ENCODE assay signal across 8 cellular contexts in genomic region chr14:82710257-82710841, GRCh38.
DNase-seq lines count a peak whose midpoint lies in the region; ATAC-seq lines count a peak whose summit lies in the region.

No MANE protein-coding gene starts in this region.

- H3K27me3 Mint-ChIP-seq in activated T-helper 1 cell treated with anti-CD3 and anti-CD28 coated beads, Interleukin-12 subunit alpha, Interleukin-12 subunit beta, Interleukin-2, Interleukin-4 antibody, amounts not matched to agents 30 ng/mL and 10 ng/mL and 1 ng/mL, durations not matched to agents 14 hours and 24 hours and 36 hours (ENCODE audit: insufficient read depth), result no peaks in the 10 kb centered on the region

- intact Hi-C loops in activated T-helper 1 cell treated with anti-CD3 and anti-CD28 coated beads, Interleukin-12 subunit alpha, Interleukin-12 subunit beta, Interleukin-2, Interleukin-4 antibody, amounts not matched to agents 30 ng/mL and 10 ng/mL and 1 ng/mL, durations not matched to agents 14 hours and 24 hours and 36 hours (cut with micrococcal nuclease), result loop anchor here (10.0 kb wide), 1 partner anchor 754 kb away; no protein-coding TSS in a partner anchor

- no peaks in the 10 kb centered on the region for H3K4me1 Mint-ChIP-seq in activated T-helper 1 cell treated with anti-CD3 and anti-CD28 coated beads, Interleukin-12 subunit alpha, Interleukin-12 subunit beta, Interleukin-2, Interleukin-4 antibody, amounts not matched to agents 30 ng/mL and 10 ng/mL and 1 ng/mL, durations not matched to agents 14 hours and 24 hours and 36 hours (ENCODE audit: low read depth)

- no peak overlapping the region for H3K4me3 Mint-ChIP-seq in activated T-helper 1 cell treated with anti-CD3 and anti-CD28 coated beads, Interleukin-12 subunit alpha, Interleukin-12 subunit beta, Interleukin-2, Interleukin-4 antibody, amounts not matched to agents 30 ng/mL and 10 ng/mL and 1 ng/mL, durations not matched to agents 14 hours and 24 hours and 36 hours

- H3K9me3 Mint-ChIP-seq in activated T-helper 1 cell treated with anti-CD3 and anti-CD28 coated beads, Interleukin-12 subunit alpha, Interleukin-12 subunit beta, Interleukin-2, Interleukin-4 antibody, amounts not matched to agents 30 ng/mL and 10 ng/mL and 1 ng/mL, durations not matched to agents 14 hours and 24 hours and 36 hours, result peaks cover 4% of the 10 kb centered on the region

- ATAC-seq in GM21529 (IDR thresholded peaks at IDR 0.05; ENCODE audit: unreplicated experiment), result peak; percentile 70

- no peak overlapping the region for H3K27ac Mint-ChIP-seq in activated T-helper 1 cell treated with anti-CD3 and anti-CD28 coated beads, Interleukin-12 subunit alpha, Interleukin-12 subunit beta, Interleukin-2, Interleukin-4 antibody, amounts not matched to agents 30 ng/mL and 10 ng/mL and 1 ng/mL, durations not matched to agents 14 hours and 24 hours and 36 hours

- H3K36me3 Mint-ChIP-seq in activated T-helper 1 cell treated with anti-CD3 and anti-CD28 coated beads, Interleukin-12 subunit alpha, Interleukin-12 subunit beta, Interleukin-2, Interleukin-4 antibody, amounts not matched to agents 30 ng/mL and 10 ng/mL and 1 ng/mL, durations not matched to agents 14 hours and 24 hours and 36 hours (ENCODE audit: low read depth), result no peaks in the 10 kb centered on the region

- DNase-seq in NCI-H524 (lab: John Stamatoyannopoulos, UW), result peak; percentile 60 to 86
- DNase-seq in NCI-H524 treated with DMSO at 0.1 percent for 48 hours (lab: John Stamatoyannopoulos, UW), result no peak
- DNase-seq in NCI-H1694 (lab: John Stamatoyannopoulos, UW), result peak; percentile 64
- DNase-seq in activated T-helper 1 cell treated with anti-CD3 and anti-CD28 coated beads, Interleukin-12 subunit alpha, Interleukin-12 subunit beta, Interleukin-2, Interleukin-4 antibody, amounts not matched to agents 30 ng/mL and 10 ng/mL and 1 ng/mL, durations not matched to agents 14 hours and 24 hours and 36 hours (ENCODE audit: low spot score), result peak; percentile 5
- peak; percentile 2 for DNase-seq in hepatic stellate cell (ENCODE audit: low spot score)
- peak; percentile 3 to 27 (median 4) for DNase-seq in stimulated activated CD4-positive, alpha-beta T cell treated with anti-CD3 and anti-CD28 coated beads, Interleukin-12 subunit alpha, Interleukin-12 subunit beta, amount 100 ng/mL, for 48 hours (ENCODE audit: low read depth in 2 of 3, low spot score in 1 of 3)
- no peak for DNase-seq in activated naive CD4-positive, alpha-beta T cell (lab: John Stamatoyannopoulos, UW)

Comparison
In these comparisons a context has a peak if more than half of its experiments do, and no peak if none do; other contexts are left out.
1. DNase-seq: peak in NCI-H524 (2 of 2), NCI-H1694 (single experiment), activated T-helper 1 cell treated with anti-CD3 and anti-CD28 coated beads, Interleukin-12 subunit alpha, Interleukin-12 subunit beta, Interleukin-2, Interleukin-4 antibody, amounts not matched to agents 30 ng/mL and 10 ng/mL and 1 ng/mL, durations not matched to agents 14 hours and 24 hours and 36 hours (single experiment), hepatic stellate cell (single experiment) and stimulated activated CD4-positive, alpha-beta T cell treated with anti-CD3 and anti-CD28 coated beads, Interleukin-12 subunit alpha, Interleukin-12 subunit beta, amount 100 ng/mL, for 48 hours (3 of 3); none in NCI-H524 treated with DMSO at 0.1 percent for 48 hours (single experiment) and activated naive CD4-positive, alpha-beta T cell (0 of 4).